ENCODE assay signal across 20 cellular contexts in genomic region chr2:23283653-23284052, GRCh38.
DNase-seq lines count a peak whose midpoint lies in the region; ATAC-seq, FAIRE-seq and TF ChIP-seq lines count a peak whose summit lies in the region.
"Had no signal": no experiment of that assay in that cellular context is flagged by ENCODE, and none has a peak within 500 bp of the region (broad histone marks: within the 10 kb centered on the region; RNA-seq: fewer than 3 reads in every experiment).

No MANE protein-coding gene starts in this region.

- no peak overlapping the region for H3K9ac ChIP-seq in H1 (replicated peaks in 1 of 4; ENCODE audit: extremely low read depth in 1 of 4, low read depth in 3 of 4, low read length in 3 of 4)

- no peak overlapping the region for H3K27ac ChIP-seq in H1 (ENCODE audit: low read depth, low read length)
- H3K27ac ChIP-seq: heart right ventricle, uterus had no signal

- no peak overlapping the region for H4K5ac ChIP-seq in H1 (ENCODE audit: insufficient read length, low read depth, low read length)

- CTCF ChIA-PET in H1 (lab: Charles Lee; ENCODE audit: partially characterized antibody), result interaction anchor here (1.2 kb wide), 2 partner anchors 30 to 84 kb away, joined by 3 read pairs; no protein-coding TSS in a partner anchor

- no peak overlapping the region for H2BK12ac ChIP-seq in H1 (ENCODE audit: low read depth, low read length)

- H2AFZ ChIP-seq in H1 (ENCODE audit: low read length), result no peak overlapping the region

- no peak overlapping the region for H2BK5ac ChIP-seq in H1 (ENCODE audit: low read depth, low read length)

- TF ChIP-seq EP300 in H1 (IDR thresholded peaks at IDR 0.05; ENCODE audit: borderline replicate concordance in 1 of 2, low read depth in 2 of 2, low read length in 2 of 2), result no peak

- H3K23me2 ChIP-seq in H1 (ENCODE audit: low read depth, low read length), result no peaks in the 10 kb centered on the region

- POLR2A ChIA-PET in H1 (lab: Charles Lee; ENCODE audit: partially characterized antibody), result no interaction called here

- ATAC-seq in HG03439 (IDR thresholded peaks at IDR 0.05; ENCODE audit: unreplicated experiment), result no peak
- no peak for ATAC-seq in GM19035 (IDR thresholded peaks at IDR 0.05; ENCODE audit: unreplicated experiment)
- ATAC-seq: activated CD8-positive, alpha-beta memory T cell treated with anti-CD3 and anti-CD28 coated beads, Interleukin-2, amount 10 ng/mL, durations not matched to agents 7 days and 5 days; activated T-helper 17 cell treated with anti-CD3 and anti-CD28 coated beads, Interleukin-2, amount 50 U/mL, for 72 hours; heart right ventricle; natural killer cell treated with Interleukin-12 subunit alpha and Interleukin-12 subunit beta and Interleukin-15 and Interleukin-18, amount 100 ng/mL, for 72 hours had no signal

- no peak overlapping the region for H2BK20ac ChIP-seq in H1 (ENCODE audit: low read length)

- FAIRE-seq in H1 (lab: Jason Lieb, UNC), result no peak
- FAIRE-seq: small intestine had no signal

- H4K8ac ChIP-seq in H1 (ENCODE audit: extremely low read depth, insufficient read depth, low read length), result no peak overlapping the region

- 84% methylated on average over 3 of the region's 3 CpGs; no CpG with 5 or more reads in 1 of the 2 experiments for WGBS in H1 (ENCODE audit: extremely low coverage in 1 of 2, insufficient coverage in 1 of 2, insufficient read length in 1 of 2, insufficient replicate concordance in 2 of 2, low coverage in 1 of 2, low lambda C conversion rate in 2 of 2, missing lambda C conversion rate in 1 of 2), 2 experiments

- H3K4me2 ChIP-seq in H1 (ENCODE audit: insufficient read depth in 1 of 2, low read depth in 2 of 2, low read length in 2 of 2), result no peak overlapping the region

- DNase-seq in ELR (ENCODE audit: low read depth), result peak; percentile 57
- peak; percentile 55 for DNase-seq in NCI-H226
- DNase-seq in H1 (ENCODE audit: low read depth in 1 of 2, low spot score in 2 of 2), result no peak
- DNase-seq in HK-2 (ENCODE audit: unreplicated experiment), result no peak
- no peak for DNase-seq in UCSD-AML1 (lab: John Stamatoyannopoulos, UW; ENCODE audit: unreplicated experiment)
- DNase-seq: activated CD8-positive, alpha-beta memory T cell treated with anti-CD3 and anti-CD28 coated beads, Interleukin-2, amount 10 ng/mL, durations not matched to agents 7 days and 5 days; heart right ventricle; immature natural killer cell; NCI-H2081; NCI-H526; small intestine; stimulated activated CD4-positive, alpha-beta T cell treated with anti-CD3 and anti-CD28 coated beads, Interleukin-4, amount 100 ng/mL, for 1 hour; T-helper 9 cell; uterus had no signal

- H3K4me3 Mint-ChIP-seq in nephron, result no peak overlapping the region
- H3K4me3 Mint-ChIP-seq: activated CD8-positive, alpha-beta memory T cell treated with anti-CD3 and anti-CD28 coated beads, Interleukin-2, amount 10 ng/mL, durations not matched to agents 7 days and 5 days; activated T-helper 17 cell treated with anti-CD3 and anti-CD28 coated beads, Interleukin-2, amount 50 U/mL, for 72 hours; IgD-negative memory B cell; immature natural killer cell; natural killer cell treated with Interleukin-12 subunit alpha and Interleukin-12 subunit beta and Interleukin-15 and Interleukin-18, amount 100 ng/mL, for 72 hours had no signal

- TF ChIP-seq POLR2A in H1 (IDR thresholded peaks at IDR 0.05; ENCODE audit: control extremely low read depth in 1 of 2, low read depth in 2 of 2, low read length in 2 of 2), result no peak

- peaks cover 33% of the 10 kb centered on the region for H3K4me1 Mint-ChIP-seq in nephron
- H3K4me1 Mint-ChIP-seq: activated CD8-positive, alpha-beta memory T cell treated with anti-CD3 and anti-CD28 coated beads, Interleukin-2, amount 10 ng/mL, durations not matched to agents 7 days and 5 days; activated T-helper 17 cell treated with anti-CD3 and anti-CD28 coated beads, Interleukin-2, amount 50 U/mL, for 72 hours; IgD-negative memory B cell; immature natural killer cell had no signal

- no peaks in the 10 kb centered on the region for H3K9me3 Mint-ChIP-seq in nephron
- H3K9me3 Mint-ChIP-seq: activated T-helper 17 cell treated with anti-CD3 and anti-CD28 coated beads, Interleukin-2, amount 50 U/mL, for 72 hours had no signal

- H3K4me1 ChIP-seq in H1 (replicated peaks in 1 of 4; ENCODE audit: control insufficient read depth in 3 of 4, insufficient read depth in 4 of 4, low read length in 3 of 4), result peaks cover 0 to 8% (median 2%) of the 10 kb centered on the region in 4 experiments; a peak in 4 of 7 replicates

- no peak overlapping the region for H4K91ac ChIP-seq in H1 (replicated peaks; ENCODE audit: insufficient read length, low read length)

- no peaks in the 10 kb centered on the region for H3K36me3 ChIP-seq in H1 (ENCODE audit: control insufficient read depth in 2 of 4, insufficient read depth in 4 of 4, low read length in 3 of 4)
- H3K36me3 ChIP-seq: heart right ventricle, uterus had no signal

- no peaks in the 10 kb centered on the region for H3K9me3 ChIP-seq in H1 (ENCODE audit: insufficient read depth in 2 of 2, low read depth in 1 of 2, low read length in 1 of 2)
- H3K9me3 ChIP-seq: heart right ventricle, uterus had no signal

- no peaks in the 10 kb centered on the region for H3K27me3 Mint-ChIP-seq in nephron (ENCODE audit: low read depth)

- no peak overlapping the region for H3K4me3 ChIP-seq in H1 (ENCODE audit: extremely low read depth in 1 of 4, insufficient read depth in 2 of 4, low read depth in 3 of 4, low read length in 4 of 4)
- H3K4me3 ChIP-seq: heart right ventricle, uterus had no signal

- H2AK5ac ChIP-seq in H1 (ENCODE audit: low read depth, low read length), result no peak overlapping the region

- H2BK120ac ChIP-seq in H1 (replicated peaks; ENCODE audit: low read depth, low read length), result no peak overlapping the region

- no peak overlapping the region for H3K4ac ChIP-seq in H1 (replicated peaks; ENCODE audit: insufficient read length, low read depth, low read length)

- no peak overlapping the region for H3K14ac ChIP-seq in H1 (ENCODE audit: insufficient read length)

- H3K23ac ChIP-seq in H1 (ENCODE audit: insufficient read length), result no peak overlapping the region

- H2BK15ac ChIP-seq in H1 (ENCODE audit: low read length), result no peak overlapping the region

- H3K27me3 ChIP-seq in H1 (replicated peaks in 1 of 4; ENCODE audit: control insufficient read depth in 3 of 4, extremely low read depth in 1 of 4, insufficient read depth in 3 of 4, low read length in 3 of 4), result no peaks in the 10 kb centered on the region
- H3K27me3 ChIP-seq: heart right ventricle, uterus had no signal

- no peak for TF ChIP-seq RAD21 in H1 (IDR thresholded peaks at IDR 0.05 in 1 of 2, conservative IDR thresholded peaks at IDR 0.05 in 1 of 2; ENCODE audit: low read depth in 2 of 2, low read length in 2 of 2)

- H3K27ac Mint-ChIP-seq in nephron, result peak overlapping the region in 2 of 3 experiments; percentile 13 to 26
- H3K27ac Mint-ChIP-seq: activated CD8-positive, alpha-beta memory T cell treated with anti-CD3 and anti-CD28 coated beads, Interleukin-2, amount 10 ng/mL, durations not matched to agents 7 days and 5 days; activated T-helper 17 cell treated with anti-CD3 and anti-CD28 coated beads, Interleukin-2, amount 50 U/mL, for 72 hours; IgD-negative memory B cell; immature natural killer cell; natural killer cell treated with Interleukin-12 subunit alpha and Interleukin-12 subunit beta and Interleukin-15 and Interleukin-18, amount 100 ng/mL, for 72 hours had no signal

- no peaks in the 10 kb centered on the region for H3K79me1 ChIP-seq in H1 (ENCODE audit: low read depth, low read length)

- H3K36me3 Mint-ChIP-seq in nephron (ENCODE audit: low read depth), result no peaks in the 10 kb centered on the region
- H3K36me3 Mint-ChIP-seq: activated CD8-positive, alpha-beta memory T cell treated with anti-CD3 and anti-CD28 coated beads, Interleukin-2, amount 10 ng/mL, durations not matched to agents 7 days and 5 days; IgD-negative memory B cell; immature natural killer cell; natural killer cell treated with Interleukin-12 subunit alpha and Interleukin-12 subunit beta and Interleukin-15 and Interleukin-18, amount 100 ng/mL, for 72 hours had no signal

- H3K79me2 ChIP-seq in H1 (ENCODE audit: control insufficient read depth in 1 of 2, insufficient read depth in 2 of 2, low read length in 2 of 2), result no peaks in the 10 kb centered on the region

- H3K56ac ChIP-seq in H1 (replicated peaks; ENCODE audit: insufficient read length, low read depth, low read length), result no peak overlapping the region

- TF ChIP-seq CTCF in H1 (IDR thresholded peaks at IDR 0.05; ENCODE audit: control extremely low read depth in 1 of 3, insufficient read depth in 1 of 3, low read depth in 1 of 3, low read length in 3 of 3) (no peak), nephron (IDR thresholded peaks at IDR 0.05; ENCODE audit: unreplicated experiment in 3 of 3) (no peak)

- no peak overlapping the region for H3K18ac ChIP-seq in H1 (ENCODE audit: extremely low read depth, low read length)

- no peaks in the 10 kb centered on the region for H4K20me1 ChIP-seq in H1 (replicated peaks in 1 of 2; ENCODE audit: control insufficient read depth in 1 of 2, insufficient read depth in 2 of 2, low read length in 2 of 2)

TF ChIP-seq in H1, 55 proteins besides CTCF, POLR2A, EP300 and RAD21:
- TF ChIP-seq KDM5A (IDR thresholded peaks at IDR 0.05; ENCODE audit: low read length) (no peak), NRF1 (IDR thresholded peaks at IDR 0.05; ENCODE audit: low read depth, low read length) (no peak), SIX5 (IDR thresholded peaks at IDR 0.05; ENCODE audit: low read depth, low read length) (no peak), MAFK (IDR thresholded peaks at IDR 0.05; ENCODE audit: low read depth, low read length) (peak; percentile 62; the same call in 1 of the 2 replicates), BCL11A (IDR thresholded peaks at IDR 0.05; ENCODE audit: low read depth in 2 of 2, low read length in 2 of 2) (no peak), CBX8 (IDR thresholded peaks at IDR 0.05; ENCODE audit: borderline replicate concordance, low read depth, low read length) (no peak)

Comparison
In these comparisons a context has a peak if more than half of its experiments do, and no peak if none do; other contexts are left out.
1. DNase-seq: peak in ELR (single experiment) and NCI-H226 (single experiment); none in H1 (0 of 2), HK-2 (single experiment) and UCSD-AML1 (single experiment).